Comparison of ENCODE assay signal across 9 cellular contexts in genomic region chr20:3744806-3745685, GRCh38. TPM values are rescaled to one million over a fixed set of nuclear protein-coding genes. Genes with fewer than 3 reads are reported as not detected.
DNase-seq lines count a peak whose midpoint lies in the region; ATAC-seq, FAIRE-seq and TF ChIP-seq lines count a peak whose summit lies in the region.
"Had no signal": no experiment of that assay in that cellular context is flagged by ENCODE, and none has a peak within 500 bp of the region (broad histone marks: within the 10 kb centered on the region; RNA-seq: fewer than 3 reads in every experiment).

No MANE protein-coding gene starts in this region.

- TF ChIP-seq POLR2A in GM12878 (IDR thresholded peaks at IDR 0.05; ENCODE audit: low read depth, low read length), result no peak

- POLR2A ChIA-PET in GM12878 (lab: Charles Lee), result interaction anchor here (1.2 kb wide), 1 partner anchor 23 kb away, joined by 4 read pairs; the partner anchor contains the start of gene ADISSP

- H3K9me3 Mint-ChIP-seq in IgD-negative memory B cell, result peaks cover 0 to 2% (median 0%) of the 10 kb centered on the region in 3 donors

- H3K9ac ChIP-seq in BLaER1 treated with 17β-estradiol and CSF1 and Interleukin-3, amounts not matched to agents 10 nM and 100 nM, result no peak overlapping the region
- no peak overlapping the region for H3K9ac ChIP-seq in GM12878 (ENCODE audit: control insufficient read depth, insufficient read depth, low read length)

- H3K79me2 ChIP-seq in GM12878 (ENCODE audit: control insufficient read depth, insufficient read depth, low read length), result no peaks in the 10 kb centered on the region

- peak in 1 of 3 experiments; percentile 4; a peak in 1 of 6 replicates for TF ChIP-seq CTCF in GM12878 (IDR thresholded peaks at IDR 0.05 in 2 of 3, conservative IDR thresholded peaks at IDR 0.05 in 1 of 3; ENCODE audit: control insufficient read depth in 2 of 3, extremely low read depth in 1 of 3, insufficient read depth in 1 of 3, low read depth in 3 of 3, low read length in 3 of 3)

- H3K27me3 Mint-ChIP-seq in IgD-negative memory B cell, result peaks cover 17% of the 10 kb centered on the region

- no peak overlapping the region for H3K27ac ChIP-seq in BLaER1 treated with 17β-estradiol and CSF1 and Interleukin-3, amounts not matched to agents 10 nM and 100 nM
- H3K27ac ChIP-seq in GM12878 (ENCODE audit: control insufficient read depth, insufficient read depth), result no peak overlapping the region

- ATAC-seq in GM12878, result peak; percentile 89
- ATAC-seq in left colon, result peak; percentile 52
- ATAC-seq in HG03039 (IDR thresholded peaks at IDR 0.05; ENCODE audit: unreplicated experiment), result no peak

- CTCF ChIA-PET in GM12878 (lab: Yijun Ruan, JAX), result interaction anchor here (0.6 to 2.4 kb wide), 7 partner anchors 10 to 340 kb away, joined by 3 to 8 read pairs (median 3); partner anchors contain the start of genes ADISSP and AP5S1

- 64% methylated on average over 44 of the region's 45 CpGs for WGBS in GM12878 (ENCODE audit: insufficient coverage, insufficient replicate concordance, low lambda C conversion rate, missing lambda C conversion rate)

- H3K36me3 Mint-ChIP-seq in IgD-negative memory B cell, result no peaks in the 10 kb centered on the region

- 0 out of 22 replicates have a peak, but pooled peaks cover 0 to under 1% (median 0%) of the 10 kb centered on the region in 11 experiments for H3K36me3 ChIP-seq in BLaER1 treated with 17β-estradiol and CSF1 and Interleukin-3, amounts not matched to agents 10 nM and 100 nM
- no peaks in the 10 kb centered on the region for H3K36me3 ChIP-seq in GM12878 (ENCODE audit: control insufficient read depth in 2 of 2, insufficient read depth in 2 of 2, low read length in 1 of 2)

- H3K4me1 ChIP-seq in BLaER1 treated with 17β-estradiol and CSF1 and Interleukin-3, amounts not matched to agents 10 nM and 100 nM, result peaks cover 0 to 17% (median 7%) of the 10 kb centered on the region in 10 experiments; a peak in 13 of 20 replicates
- H3K4me1 ChIP-seq in GM12878 (ENCODE audit: control insufficient read depth, insufficient read depth, low read length), result no peaks in the 10 kb centered on the region

- H3K4me1 Mint-ChIP-seq in IgD-negative memory B cell, result peaks cover 0 to 3% (median 0%) of the 10 kb centered on the region in 3 donors

- TF ChIP-seq EP300 in GM12878 (IDR thresholded peaks at IDR 0.05; ENCODE audit: borderline replicate concordance in 1 of 2, control insufficient read depth in 1 of 2, low read depth in 2 of 2, low read length in 2 of 2), result no peak

- no peaks in the 10 kb centered on the region for H3K9me3 ChIP-seq in BLaER1 treated with 17β-estradiol and CSF1 and Interleukin-3, amounts not matched to agents 10 nM and 100 nM (replicated peaks in 1 of 11)
- no peaks in the 10 kb centered on the region for H3K9me3 ChIP-seq in GM12878 (replicated peaks; ENCODE audit: control insufficient read depth, insufficient read depth, low read length)

- DNase-seq in T-helper 9 cell, result peak; percentile 72
- no peak for DNase-seq in GM12878 (ENCODE audit: low read depth, low spot score)
- peak in 1 of 2 donors; percentile 56 for DNase-seq in left colon
- DNase-seq in stimulated activated CD8-positive, alpha-beta memory T cell treated with anti-CD3 and anti-CD28 coated beads, Interleukin-2, amount 100 ng/mL, for 48 hours (ENCODE audit: low read depth in 2 of 2), result peak; percentile 47 to 61
- no peak for DNase-seq in NCI-H1092 treated with DMSO at 0.1 percent for 48 hours (lab: John Stamatoyannopoulos, UW)

- RAD21 ChIA-PET in GM12878 (lab: Charles Lee; ENCODE audit: unreplicated experiment), result interaction anchor here (1.0 to 1.6 kb wide), 4 partner anchors 23 to 181 kb away, joined by 3 read pairs; partner anchors contain the start of genes ADISSP and CENPB

- H2AFZ ChIP-seq in GM12878 (ENCODE audit: control insufficient read depth, low read depth, low read length), result peak overlapping the region; percentile 55

- SMC1A ChIA-PET in GM12878 (lab: Charles Lee; ENCODE audit: uncharacterized antibody, unreplicated experiment), result no interaction called here

- H3K27me3 ChIP-seq in BLaER1 treated with 17β-estradiol and CSF1 and Interleukin-3, amounts not matched to agents 10 nM and 100 nM, result peaks cover 0 to 3% (median 0%) of the 10 kb centered on the region in 11 experiments; a peak in 1 of 22 replicates
- no peaks in the 10 kb centered on the region for H3K27me3 ChIP-seq in GM12878 (replicated peaks in 1 of 2; ENCODE audit: control insufficient read depth in 2 of 2, insufficient read depth in 2 of 2, low read length in 1 of 2)

- no peak for TF ChIP-seq RAD21 in GM12878 (IDR thresholded peaks at IDR 0.05; ENCODE audit: insufficient read depth, low read depth, low read length)

- BruUV-seq in GM12878 (replicated peaks; lab: Mats Ljungman, UMichigan), result no TSS peak

- H3K4me2 ChIP-seq in BLaER1 treated with 17β-estradiol and CSF1 and Interleukin-3, amounts not matched to agents 10 nM and 100 nM, result peak overlapping the region; percentile 10 to 54 (median 41); a peak in 16 of 22 replicates
- peak overlapping the region; percentile 55 for H3K4me2 ChIP-seq in GM12878 (ENCODE audit: control insufficient read depth, insufficient read depth)

- H3K4me3 Mint-ChIP-seq in IgD-negative memory B cell, result peak overlapping the region in 3 of 4 donors; percentile 25 to 86 (median 63)

- H4K20me1 ChIP-seq in BLaER1 treated with 17β-estradiol and CSF1 and Interleukin-3, amounts not matched to agents 10 nM and 100 nM, result peaks cover 0 to 29% (median 6%) of the 10 kb centered on the region in 11 experiments; a peak in 7 of 22 replicates
- H4K20me1 ChIP-seq in GM12878 (ENCODE audit: control insufficient read depth, insufficient read depth), result no peaks in the 10 kb centered on the region

- no peak for FAIRE-seq in GM12878 (lab: Jason Lieb, UNC)

- H3K27ac Mint-ChIP-seq in IgD-negative memory B cell, result no peak overlapping the region

- H3K4me3 ChIP-seq in BLaER1 treated with 17β-estradiol and CSF1 and Interleukin-3, amounts not matched to agents 10 nM and 100 nM, result no peak overlapping the region
- H3K4me3 ChIP-seq in GM12878, result no peak overlapping the region; the same call in 1 of the 2 replicates

- in situ Hi-C loops in GM12878 (cut with MboI), result no loop called here

- intact Hi-C loops in GM12878 (cut with micrococcal nuclease; ENCODE audit: unreplicated experiment), result no loop called here
- intact Hi-C loops in left colon (cut with DNase I, micrococcal nuclease), result no loop called here

RNA-seq across cellular contexts. Expression of gene HSPA12B, which starts 12.6 kb away (rescaled TPM):
- polyA plus RNA-seq in IgD-negative memory B cell, result not detected
- total RNA-seq in GM12878 (2013; cell fraction: nucleolus; rRNA removed), result not detected in 2 replicates
- total RNA-seq in GM12878 (2014; rRNA removed), result not detected in 2 replicates
- total RNA-seq in GM12878 (2014; rRNA removed; fragmentation: Illumina TruSeq; extraction: Trizol), result not detected in 2 replicates
- not detected in 2 replicates for total RNA-seq in GM12878 (2021)
- polyA plus RNA-seq in GM12878 (2011; ENCODE audit: low read depth), result not detected
- polyA plus RNA-seq in GM12878 (2011; rRNA removed), result not detected in 2 replicates
- polyA plus RNA-seq in GM12878 (2011; cell fraction: cytosol; rRNA removed), result not detected in 2 replicates
- polyA plus RNA-seq in GM12878 (2011; cell fraction: nucleus; rRNA removed), result not detected in 2 replicates
- 0.07 and 0.09 TPM in 2 replicates for polyA plus RNA-seq in GM12878 (2012)
- polyA plus RNA-seq in GM12878 (2014; fragmentation: Illumina TruSeq; extraction: Trizol), result not detected in 2 replicates
- not detected for polyA plus RNA-seq in GM12878 (2014; fragmentation: Nextera tagmentation; extraction: Ambion mirVana)
- polyA plus RNA-seq in GM12878 (2014; rRNA removed), result not detected in 2 replicates
- polyA plus RNA-seq in GM12878 (2016; fragmentation: Nextera tagmentation; extraction: Ambion mirVana), result under 1 TPM in 1 of 2 experiments, not detected in 1; 0.08 TPM
- not detected in 2 replicates for polyA minus RNA-seq in GM12878 (2011; rRNA and poly(A)+ RNA removed)
- not detected in 2 replicates for polyA minus RNA-seq in GM12878 (2011; cell fraction: cytosol; rRNA and poly(A)+ RNA removed)
- polyA minus RNA-seq in GM12878 (2011; cell fraction: nucleus; rRNA and poly(A)+ RNA removed), result not detected in 2 replicates
- 1 to 10 TPM; 2.3 to 2.5 TPM for total RNA-seq in left colon

RNA-seq across cellular contexts. Expression of gene ADISSP, which starts 22.5 kb away (rescaled TPM):
- polyA plus RNA-seq in IgD-negative memory B cell (30.0 TPM), GM12878 (2011; rRNA removed) (6.9 and 22.6 TPM in 2 replicates), GM12878 (2014; fragmentation: Illumina TruSeq; extraction: Trizol) (2.3 and 17.5 TPM in 2 replicates), GM12878 (2014; fragmentation: Nextera tagmentation; extraction: Ambion mirVana) (1 to 10 TPM in 1 of 2 experiments, under 1 TPM in 1; 0.80 to 7.6 TPM), GM12878 (2014; rRNA removed) (50.2 and 62.0 TPM in 2 replicates), GM12878 (2016; fragmentation: Nextera tagmentation; extraction: Ambion mirVana) (10 to 100 TPM; 90.8 to 96.3 TPM)
- total RNA-seq in GM12878 (2013; cell fraction: nucleolus; rRNA removed), result 2.7 and 3.8 TPM in 2 replicates
- total RNA-seq in GM12878 (2014; rRNA removed) (59.2 and 64.5 TPM in 2 replicates), GM12878 (2014; rRNA removed; fragmentation: Illumina TruSeq; extraction: Trizol) (25.2 and 27.1 TPM in 2 replicates), GM12878 (2021) (65.9 and 67.5 TPM in 2 replicates), left colon (10 to 100 TPM; 13.3 to 19.8 TPM)
- polyA plus RNA-seq in GM12878 (2011; ENCODE audit: low read depth), result 5.7 TPM
- polyA plus RNA-seq in GM12878 (2011; cell fraction: cytosol; rRNA removed), result 42.5 and 66.1 TPM in 2 replicates
- polyA plus RNA-seq in GM12878 (2011; cell fraction: nucleus; rRNA removed), result 25.9 and 34.8 TPM in 2 replicates
- polyA plus RNA-seq in GM12878 (2012), result 22.4 and 26.6 TPM in 2 replicates
- polyA minus RNA-seq in GM12878 (2011; rRNA and poly(A)+ RNA removed), result 16.0 and 29.6 TPM in 2 replicates
- polyA minus RNA-seq in GM12878 (2011; cell fraction: cytosol; rRNA and poly(A)+ RNA removed), result 16.8 and 25.3 TPM in 2 replicates
- polyA minus RNA-seq in GM12878 (2011; cell fraction: nucleus; rRNA and poly(A)+ RNA removed), result 6.3 and 9.6 TPM in 2 replicates

RNA-seq across cellular contexts. Expression of gene SIGLEC1, which starts 32.6 kb away (rescaled TPM):
- polyA plus RNA-seq in IgD-negative memory B cell (not detected), GM12878 (2011; rRNA removed) (not detected in 2 replicates), GM12878 (2014; fragmentation: Illumina TruSeq; extraction: Trizol) (not detected in 2 replicates), GM12878 (2014; fragmentation: Nextera tagmentation; extraction: Ambion mirVana) (not detected), GM12878 (2014; rRNA removed) (not detected in 2 replicates), GM12878 (2016; fragmentation: Nextera tagmentation; extraction: Ambion mirVana) (not detected)
- 0.06 TPM in 1 of 2 replicates, not detected in the other for total RNA-seq in GM12878 (2013; cell fraction: nucleolus; rRNA removed)
- total RNA-seq in GM12878 (2014; rRNA removed) (not detected in 2 replicates), GM12878 (2014; rRNA removed; fragmentation: Illumina TruSeq; extraction: Trizol) (not detected in 2 replicates), GM12878 (2021) (0.05 TPM in 1 of 2 replicates, not detected in the other), left colon (10 to 100 TPM in 1 of 2 donors, 1 to 10 TPM in 1; 3.1 to 10.4 TPM)
- polyA plus RNA-seq in GM12878 (2011; ENCODE audit: low read depth), result not detected
- not detected in 2 replicates for polyA plus RNA-seq in GM12878 (2011; cell fraction: cytosol; rRNA removed)
- 0.03 TPM in 1 of 2 replicates, not detected in the other for polyA plus RNA-seq in GM12878 (2011; cell fraction: nucleus; rRNA removed)
- not detected in 2 replicates for polyA plus RNA-seq in GM12878 (2012)
- not detected in 2 replicates for polyA minus RNA-seq in GM12878 (2011; rRNA and poly(A)+ RNA removed)
- not detected in 2 replicates for polyA minus RNA-seq in GM12878 (2011; cell fraction: cytosol; rRNA and poly(A)+ RNA removed)
- not detected in 2 replicates for polyA minus RNA-seq in GM12878 (2011; cell fraction: nucleus; rRNA and poly(A)+ RNA removed)
- total RNA-seq: fibroblast of lung had no signal
- polyA plus RNA-seq: fibroblast of lung had no signal

RNA-seq across cellular contexts. Expression of gene SPEF1, which starts 36.2 kb away (rescaled TPM):
- polyA plus RNA-seq in IgD-negative memory B cell (not detected), GM12878 (2011; rRNA removed) (not detected in 2 replicates), GM12878 (2014; fragmentation: Illumina TruSeq; extraction: Trizol) (not detected in 2 replicates), GM12878 (2014; fragmentation: Nextera tagmentation; extraction: Ambion mirVana) (not detected), GM12878 (2014; rRNA removed) (0.06 and 0.12 TPM in 2 replicates), GM12878 (2016; fragmentation: Nextera tagmentation; extraction: Ambion mirVana) (not detected)
- not detected in 2 replicates for total RNA-seq in GM12878 (2013; cell fraction: nucleolus; rRNA removed)
- total RNA-seq in GM12878 (2014; rRNA removed) (not detected in 2 replicates), GM12878 (2014; rRNA removed; fragmentation: Illumina TruSeq; extraction: Trizol) (not detected in 2 replicates), GM12878 (2021) (not detected in 2 replicates), left colon (under 1 TPM in 1 of 2 donors, not detected in 1; 0.14 TPM)
- not detected for polyA plus RNA-seq in GM12878 (2011; ENCODE audit: low read depth)
- polyA plus RNA-seq in GM12878 (2011; cell fraction: cytosol; rRNA removed), result not detected in 2 replicates
- 0.18 and 0.29 TPM in 2 replicates for polyA plus RNA-seq in GM12878 (2011; cell fraction: nucleus; rRNA removed)
- polyA plus RNA-seq in GM12878 (2012), result 0.09 TPM in 1 of 2 replicates, not detected in the other
- not detected in 2 replicates for polyA minus RNA-seq in GM12878 (2011; rRNA and poly(A)+ RNA removed)
- not detected in 2 replicates for polyA minus RNA-seq in GM12878 (2011; cell fraction: cytosol; rRNA and poly(A)+ RNA removed)
- polyA minus RNA-seq in GM12878 (2011; cell fraction: nucleus; rRNA and poly(A)+ RNA removed), result 0.12 TPM in 1 of 2 replicates, not detected in the other

RNA-seq across cellular contexts. Expression of gene CENPB, which starts 41.5 kb away (rescaled TPM):
- polyA plus RNA-seq in IgD-negative memory B cell (1.1 TPM), GM12878 (2011; rRNA removed) (4.3 and 7.1 TPM in 2 replicates), GM12878 (2014; fragmentation: Illumina TruSeq; extraction: Trizol) (10.9 and 20.9 TPM in 2 replicates), GM12878 (2014; fragmentation: Nextera tagmentation; extraction: Ambion mirVana) (under 1 TPM; 0.16 to 0.29 TPM), GM12878 (2014; rRNA removed) (35.5 and 44.8 TPM in 2 replicates), GM12878 (2016; fragmentation: Nextera tagmentation; extraction: Ambion mirVana) (1 to 10 TPM; 1.6 to 2.4 TPM)
- 8.8 and 11.3 TPM in 2 replicates for total RNA-seq in GM12878 (2013; cell fraction: nucleolus; rRNA removed)
- total RNA-seq in GM12878 (2014; rRNA removed) (56.6 and 68.6 TPM in 2 replicates), GM12878 (2014; rRNA removed; fragmentation: Illumina TruSeq; extraction: Trizol) (24.4 and 27.6 TPM in 2 replicates), GM12878 (2021) (68.3 and 71.2 TPM in 2 replicates), left colon (10 to 100 TPM; 80.5 to 82.2 TPM)
- polyA plus RNA-seq in GM12878 (2011; ENCODE audit: low read depth), result 12.5 TPM
- polyA plus RNA-seq in GM12878 (2011; cell fraction: cytosol; rRNA removed), result 8.8 and 12.2 TPM in 2 replicates
- polyA plus RNA-seq in GM12878 (2011; cell fraction: nucleus; rRNA removed), result 9.5 and 12.9 TPM in 2 replicates
- polyA plus RNA-seq in GM12878 (2012), result 24.5 and 35.6 TPM in 2 replicates
- polyA minus RNA-seq in GM12878 (2011; rRNA and poly(A)+ RNA removed), result 8.2 and 15.1 TPM in 2 replicates
- polyA minus RNA-seq in GM12878 (2011; cell fraction: cytosol; rRNA and poly(A)+ RNA removed), result 8.4 and 9.0 TPM in 2 replicates
- 7.0 and 12.8 TPM in 2 replicates for polyA minus RNA-seq in GM12878 (2011; cell fraction: nucleus; rRNA and poly(A)+ RNA removed)

Comparison
In these comparisons a context has a peak if more than half of its experiments do, and no peak if none do; other contexts are left out.
1. DNase-seq: peak in T-helper 9 cell (single experiment) and stimulated activated CD8-positive, alpha-beta memory T cell treated with anti-CD3 and anti-CD28 coated beads, Interleukin-2, amount 100 ng/mL, for 48 hours (2 of 2); none in GM12878 (single experiment) and NCI-H1092 treated with DMSO at 0.1 percent for 48 hours (single experiment).